8 cellular contexts compared by ENCODE assay signal in the genomic region with DNA sequence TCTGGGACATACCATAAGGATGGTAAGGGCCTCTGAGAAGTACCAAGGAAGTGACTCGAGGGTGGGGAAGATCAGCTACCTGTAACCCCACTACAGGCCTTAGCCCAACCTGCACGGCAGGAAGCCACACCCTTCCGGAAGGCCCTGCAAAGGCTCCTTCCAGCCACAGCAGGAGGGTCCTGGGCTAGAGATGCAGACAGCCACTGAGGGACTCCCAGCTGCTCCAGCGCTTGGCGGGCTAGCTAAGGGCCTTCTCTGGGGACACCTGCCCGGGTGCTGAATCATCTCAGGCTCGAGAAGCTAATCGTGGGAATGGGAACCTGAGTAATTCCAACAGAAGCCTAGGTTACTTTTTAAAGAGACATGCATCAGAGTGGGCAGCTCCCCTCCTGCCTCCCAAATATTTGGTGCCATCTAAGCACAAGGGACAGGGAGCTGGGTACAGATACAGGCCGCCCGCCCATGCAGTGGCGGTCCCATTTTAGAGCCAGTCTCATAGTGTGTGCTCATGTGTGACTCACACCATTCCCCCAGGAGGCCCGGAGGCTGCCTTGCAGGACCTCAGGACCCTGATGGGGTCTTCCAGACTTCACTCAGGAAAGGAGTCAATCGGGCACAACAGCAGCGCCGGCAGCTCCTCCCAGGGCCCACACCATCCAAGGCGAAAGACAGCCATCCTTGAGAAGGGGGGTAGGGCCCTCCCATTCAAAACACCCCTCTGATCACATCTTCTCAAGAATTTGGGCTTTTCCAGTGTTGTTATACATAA. TPM values are rescaled to one million over a fixed set of nuclear protein-coding genes. Genes with fewer than 3 reads are reported as not detected.
DNase-seq lines count a peak whose midpoint lies in the region; TF ChIP-seq lines count a peak whose summit lies in the region.

No MANE protein-coding gene starts in this region.

- H3K27me3 Mint-ChIP-seq in IgD-negative memory B cell = no peaks in the 10 kb centered on the region

- in situ Hi-C loops in astrocyte of the spinal cord (cut with HindIII; ENCODE audit: low sequenced_read_pairs) = no loop called here
- in situ Hi-C loops in G401 (cut with HindIII; ENCODE audit: low sequenced_read_pairs) = no loop called here

- no peak for TF ChIP-seq CTCF in A673 (conservative IDR thresholded peaks at IDR 0.05; ENCODE audit: low read depth, low read length)
- no peak for TF ChIP-seq CTCF in astrocyte of the spinal cord (IDR thresholded peaks at IDR 0.05; ENCODE audit: low read depth, low read length)

- H3K9me3 ChIP-seq in A673 (ENCODE audit: low read depth, low read length, poor library complexity, severe bottlenecking) (no peaks in the 10 kb centered on the region), muscle layer of duodenum (ENCODE audit: control insufficient read depth in 1 of 2, low read length in 2 of 2) (no peaks in the 10 kb centered on the region)

- H3K27ac Mint-ChIP-seq in IgD-negative memory B cell = peak overlapping the region; percentile 91 to 99 (median 98)

- intact Hi-C loops in A673 (cut with micrococcal nuclease; ENCODE audit: unreplicated experiment) = no loop called here

- H3K27ac ChIP-seq in A673 (ENCODE audit: low read depth, low read length, poor library complexity, severe bottlenecking) (peak overlapping the region; percentile 52), muscle layer of duodenum (ENCODE audit: low read length) (peak overlapping the region; percentile 25)

- H3K4me3 ChIP-seq in A673 (ENCODE audit: low read depth, low read length, poor library complexity, severe bottlenecking) (no peak overlapping the region), astrocyte of the spinal cord (ENCODE audit: low read depth, low read length) (no peak overlapping the region), muscle layer of duodenum (ENCODE audit: low read depth in 1 of 2, low read length in 2 of 2) (no peak overlapping the region)

- H3K27me3 ChIP-seq in A673 (replicated peaks; ENCODE audit: insufficient read depth, low read depth, low read length, poor library complexity) (no peaks in the 10 kb centered on the region), muscle layer of duodenum (ENCODE audit: low read depth, low read length) (no peaks in the 10 kb centered on the region)

- H3K4me1 Mint-ChIP-seq in IgD-negative memory B cell = peaks cover 57 to 68% (median 57%) of the 10 kb centered on the region in 3 donors

- CTCF ChIA-PET in A673 (lab: Charles Lee) = no interaction called here

- no peaks in the 10 kb centered on the region for H3K36me3 ChIP-seq in A673 (ENCODE audit: insufficient read depth, low read length, poor library complexity, severe bottlenecking)
- peaks cover 4 to 9% of the 10 kb centered on the region in 2 donors for H3K36me3 ChIP-seq in muscle layer of duodenum (ENCODE audit: control insufficient read depth in 1 of 2, insufficient read depth in 2 of 2, low read length in 2 of 2)

- POLR2A ChIA-PET in A673 (lab: Charles Lee; ENCODE audit: low non-redundant PET) = no interaction called here

- peaks cover 15% of the 10 kb centered on the region for H3K36me3 Mint-ChIP-seq in IgD-negative memory B cell

- H3K4me1 ChIP-seq in A673 (ENCODE audit: insufficient read depth, low read length, poor library complexity, severe bottlenecking) = peaks cover 26% of the 10 kb centered on the region
- peaks cover 10 to 75% of the 10 kb centered on the region in 2 donors for H3K4me1 ChIP-seq in muscle layer of duodenum (ENCODE audit: control insufficient read depth in 1 of 2, insufficient read depth in 2 of 2, low read length in 2 of 2)

- peak; percentile 53 for DNase-seq in A673 (ENCODE audit: low spot score)
- DNase-seq in astrocyte of the spinal cord (ENCODE audit: low read depth, low spot score) = peak; percentile 64
- no peak for DNase-seq in kidney glomerular epithelial cell (lab: John Stamatoyannopoulos, UW)
- no peak for DNase-seq in NCI-H2081 (lab: John Stamatoyannopoulos, UW)
- DNase-seq in NCI-H345 (lab: John Stamatoyannopoulos, UW) = no peak
- no peak for DNase-seq in G401 (ENCODE audit: low spot score)

- BruUV-seq in A673 (replicated peaks; lab: Mats Ljungman, UMichigan) = no TSS peak

- H3K4me3 Mint-ChIP-seq in IgD-negative memory B cell = peak overlapping the region; percentile 72 to 93 (median 87)

- H3K9me3 Mint-ChIP-seq in IgD-negative memory B cell = no peaks in the 10 kb centered on the region

RNA-seq across cellular contexts. Expression of a gene that starts 8.0 kb away (rescaled TPM):
- 290 and 323 TPM in 2 replicates for total RNA-seq in A673 (2021)
- 231 TPM for polyA plus RNA-seq in IgD-negative memory B cell
- 153 and 185 TPM in 2 replicates for total RNA-seq in G401 (2014; rRNA removed; shearing (Covaris generic))

Comparison
In these comparisons a context has a peak if more than half of its experiments do, and no peak if none do; other contexts are left out.
1. DNase-seq: peak in A673 (single experiment) and astrocyte of the spinal cord (single experiment); none in kidney glomerular epithelial cell (single experiment), NCI-H2081 (0 of 2), NCI-H345 (single experiment) and G401 (single experiment).